ENCODE assay signal across 7 cellular contexts in genomic region chrY:10999715-11000114, GRCh38.
DNase-seq lines count a peak whose midpoint lies in the region; ATAC-seq and TF ChIP-seq lines count a peak whose summit lies in the region.
"Not testable (repeated sequence)": the region's sequence is repeated elsewhere in the genome, so short reads cannot be mapped to it uniquely, and the experiment has no call there.

No MANE protein-coding gene starts in this region.

- H3K27me3 ChIP-seq in heart right ventricle; left lung; thoracic aorta (replicated peaks; ENCODE audit: insufficient read depth): not testable (repeated sequence)

- not testable (repeated sequence) for H3K36me3 ChIP-seq in heart right ventricle, left lung, thoracic aorta

- H3K9me3 ChIP-seq in heart right ventricle (peaks cover 0 to 38% (median 0%) of the 10 kb centered on the region in 11 donors), left lung (peaks cover 0 to 66% of the 10 kb centered on the region in 2 donors)
- not testable (repeated sequence) for H3K9me3 ChIP-seq in thoracic aorta

- 34 to 55% methylated on average over 5 of the region's 5 CpGs for WGBS in heart right ventricle, 2 donors

- intact Hi-C loops in heart right ventricle (cut with DNase I); left lung (cut with DNase I): not testable (repeated sequence)

- not testable (repeated sequence) for TF ChIP-seq CTCF in heart right ventricle (IDR thresholded peaks at IDR 0.05); left lung (IDR thresholded peaks at IDR 0.05); omental fat pad (IDR thresholded peaks at IDR 0.05); thoracic aorta (IDR thresholded peaks at IDR 0.05)

- not testable (repeated sequence) for H3K4me1 ChIP-seq in heart right ventricle; left lung; thoracic aorta (ENCODE audit: control insufficient read depth in 1 of 2, low read depth in 2 of 2)

- not testable (repeated sequence) for H3K27ac ChIP-seq in heart right ventricle, left lung, thoracic aorta

- not testable (repeated sequence) for H3K4me3 ChIP-seq in heart right ventricle, left lung, thoracic aorta

- DNase-seq in heart right ventricle: peak in 1 of 2 donors; percentile 3
- not testable (repeated sequence) for DNase-seq in left lung; omental fat pad (ENCODE audit: low spot score); thoracic aorta (ENCODE audit: low spot score)

- ATAC-seq in GM19467 (IDR thresholded peaks at IDR 0.05; ENCODE audit: unreplicated experiment) (peak; percentile 63), SK-N-SH treated with all-trans-retinoic acid at 6 μM for 48 hours (peak; percentile 51; the same call in 1 of the 3 replicates), esophagus mucosa (peak; percentile 77), heart right ventricle (peak in 7 of 8 donors; percentile 55 to 85 (median 80)), left lung (peak; percentile 53), omental fat pad (ENCODE audit: low FRiP score) (peak; percentile 100), thoracic aorta (ENCODE audit: insufficient number of reproducible peaks, low FRiP score, low read depth) (peak; percentile 98)
